Comparison of ENCODE assay signal across 1 cellular context in the genomic region with DNA sequence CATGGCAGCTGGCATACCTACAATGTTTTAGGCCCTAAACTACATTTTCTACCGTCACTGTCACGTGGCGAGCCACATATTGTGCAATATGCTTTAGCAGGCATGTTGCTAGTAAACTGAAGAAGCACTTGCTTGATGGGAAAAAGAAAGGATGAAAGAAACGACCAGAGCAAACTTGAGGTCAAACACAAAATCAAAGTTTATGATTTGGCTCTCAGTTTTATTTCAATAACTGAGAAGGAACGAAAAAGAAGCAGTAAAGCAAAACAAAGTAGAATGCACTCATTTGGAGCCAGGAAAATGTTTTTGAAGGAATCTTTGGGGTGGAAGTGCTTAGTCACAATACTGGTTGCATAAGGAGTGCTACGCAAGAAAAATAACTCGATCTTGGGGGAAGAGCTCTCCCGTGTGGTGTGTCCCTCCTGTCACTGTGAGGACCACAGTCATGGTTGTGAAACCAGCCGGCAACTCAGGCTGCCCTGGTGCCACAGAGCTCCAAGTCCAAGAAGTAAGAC.
A peak's percentile ranks its signal among the peaks of the same experiment; 100 is the strongest.
TF ChIP-seq lines count a peak whose summit lies in the region.

No MANE protein-coding gene starts in this region.

TF ChIP-seq in A549, 52 proteins besides CTCF, POLR2A, EP300 and RAD21 (continued from another document):
- TF ChIP-seq HOXA7 (CRISPR knock-in tag; IDR thresholded peaks at IDR 0.05) = 0 out of 2 replicates have a peak, but pooled peaks have one; percentile 29
- no peak for TF ChIP-seq FOSL2 (IDR thresholded peaks at IDR 0.05)
- 0 out of 2 replicates have a peak, but pooled peaks have one; percentile 14 for TF ChIP-seq FOSL2 (CRISPR knock-in tag; IDR thresholded peaks at IDR 0.05)
- no peak for TF ChIP-seq HOXB13 (CRISPR knock-in tag; IDR thresholded peaks at IDR 0.05; ENCODE audit: low read depth)
- no peak for TF ChIP-seq HOXB5 (CRISPR knock-in tag; IDR thresholded peaks at IDR 0.05)
- no peak for TF ChIP-seq RNF2 (IDR thresholded peaks at IDR 0.05; ENCODE audit: borderline replicate concordance, low read depth)
- TF ChIP-seq ZFP36 (IDR thresholded peaks at IDR 0.05; ENCODE audit: borderline replicate concordance, partially characterized antibody) = no peak
- no peak for TF ChIP-seq GATA3 (IDR thresholded peaks at IDR 0.05; ENCODE audit: borderline replicate concordance)
- no peak for TF ChIP-seq HDAC2 (IDR thresholded peaks at IDR 0.05)
- TF ChIP-seq, protein P1, sequence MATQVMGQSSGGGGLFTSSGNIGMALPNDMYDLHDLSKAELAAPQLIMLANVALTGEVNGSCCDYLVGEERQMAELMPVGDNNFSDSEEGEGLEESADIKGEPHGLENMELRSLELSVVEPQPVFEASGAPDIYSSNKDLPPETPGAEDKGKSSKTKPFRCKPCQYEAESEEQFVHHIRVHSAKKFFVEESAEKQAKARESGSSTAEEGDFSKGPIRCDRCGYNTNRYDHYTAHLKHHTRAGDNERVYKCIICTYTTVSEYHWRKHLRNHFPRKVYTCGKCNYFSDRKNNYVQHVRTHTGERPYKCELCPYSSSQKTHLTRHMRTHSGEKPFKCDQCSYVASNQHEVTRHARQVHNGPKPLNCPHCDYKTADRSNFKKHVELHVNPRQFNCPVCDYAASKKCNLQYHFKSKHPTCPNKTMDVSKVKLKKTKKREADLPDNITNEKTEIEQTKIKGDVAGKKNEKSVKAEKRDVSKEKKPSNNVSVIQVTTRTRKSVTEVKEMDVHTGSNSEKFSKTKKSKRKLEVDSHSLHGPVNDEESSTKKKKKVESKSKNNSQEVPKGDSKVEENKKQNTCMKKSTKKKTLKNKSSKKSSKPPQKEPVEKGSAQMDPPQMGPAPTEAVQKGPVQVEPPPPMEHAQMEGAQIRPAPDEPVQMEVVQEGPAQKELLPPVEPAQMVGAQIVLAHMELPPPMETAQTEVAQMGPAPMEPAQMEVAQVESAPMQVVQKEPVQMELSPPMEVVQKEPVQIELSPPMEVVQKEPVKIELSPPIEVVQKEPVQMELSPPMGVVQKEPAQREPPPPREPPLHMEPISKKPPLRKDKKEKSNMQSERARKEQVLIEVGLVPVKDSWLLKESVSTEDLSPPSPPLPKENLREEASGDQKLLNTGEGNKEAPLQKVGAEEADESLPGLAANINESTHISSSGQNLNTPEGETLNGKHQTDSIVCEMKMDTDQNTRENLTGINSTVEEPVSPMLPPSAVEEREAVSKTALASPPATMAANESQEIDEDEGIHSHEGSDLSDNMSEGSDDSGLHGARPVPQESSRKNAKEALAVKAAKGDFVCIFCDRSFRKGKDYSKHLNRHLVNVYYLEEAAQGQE (IDR thresholded peaks at IDR 0.05) = no peak
- TF ChIP-seq, protein P2, sequence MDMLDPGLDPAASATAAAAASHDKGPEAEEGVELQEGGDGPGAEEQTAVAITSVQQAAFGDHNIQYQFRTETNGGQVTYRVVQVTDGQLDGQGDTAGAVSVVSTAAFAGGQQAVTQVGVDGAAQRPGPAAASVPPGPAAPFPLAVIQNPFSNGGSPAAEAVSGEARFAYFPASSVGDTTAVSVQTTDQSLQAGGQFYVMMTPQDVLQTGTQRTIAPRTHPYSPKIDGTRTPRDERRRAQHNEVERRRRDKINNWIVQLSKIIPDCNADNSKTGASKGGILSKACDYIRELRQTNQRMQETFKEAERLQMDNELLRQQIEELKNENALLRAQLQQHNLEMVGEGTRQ (IDR thresholded peaks at IDR 0.05) = peak; percentile 68
- TF ChIP-seq, protein P3, sequence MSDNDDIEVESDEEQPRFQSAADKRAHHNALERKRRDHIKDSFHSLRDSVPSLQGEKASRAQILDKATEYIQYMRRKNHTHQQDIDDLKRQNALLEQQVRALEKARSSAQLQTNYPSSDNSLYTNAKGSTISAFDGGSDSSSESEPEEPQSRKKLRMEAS (IDR thresholded peaks at IDR 0.05) = peak; percentile 43; the same call in 1 of the 2 replicates
- no peak for TF ChIP-seq KDM5A (IDR thresholded peaks at IDR 0.05)
- no peak for TF ChIP-seq ZNF302 (CRISPR knock-in tag; IDR thresholded peaks at IDR 0.05)
- no peak for TF ChIP-seq CHD2 (IDR thresholded peaks at IDR 0.05; ENCODE audit: low read length, partially characterized antibody)
- peak in 1 of 2 experiments; percentile 41; a peak in 2 of 5 replicates for TF ChIP-seq JUN (IDR thresholded peaks at IDR 0.05)
- TF ChIP-seq, protein P4, sequence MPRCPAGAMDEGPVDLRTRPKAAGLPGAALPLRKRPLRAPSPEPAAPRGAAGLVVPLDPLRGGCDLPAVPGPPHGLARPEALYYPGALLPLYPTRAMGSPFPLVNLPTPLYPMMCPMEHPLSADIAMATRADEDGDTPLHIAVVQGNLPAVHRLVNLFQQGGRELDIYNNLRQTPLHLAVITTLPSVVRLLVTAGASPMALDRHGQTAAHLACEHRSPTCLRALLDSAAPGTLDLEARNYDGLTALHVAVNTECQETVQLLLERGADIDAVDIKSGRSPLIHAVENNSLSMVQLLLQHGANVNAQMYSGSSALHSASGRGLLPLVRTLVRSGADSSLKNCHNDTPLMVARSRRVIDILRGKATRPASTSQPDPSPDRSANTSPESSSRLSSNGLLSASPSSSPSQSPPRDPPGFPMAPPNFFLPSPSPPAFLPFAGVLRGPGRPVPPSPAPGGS (IDR thresholded peaks at IDR 0.05) = no peak
- TF ChIP-seq PHF8 (IDR thresholded peaks at IDR 0.05; ENCODE audit: borderline replicate concordance, low read depth) = no peak
- TF ChIP-seq RCOR1 (IDR thresholded peaks at IDR 0.05; ENCODE audit: low read depth, low read length) = no peak
- peak; percentile 56 for TF ChIP-seq MAFK (IDR thresholded peaks at IDR 0.05; ENCODE audit: partially characterized antibody)
- TF ChIP-seq NR3C1 (IDR thresholded peaks at IDR 0.05) = no peak
- no peak for TF ChIP-seq TP53 (CRISPR knock-in tag; IDR thresholded peaks at IDR 0.05)
- no peak for TF ChIP-seq NFE2L2 (conservative IDR thresholded peaks at IDR 0.05; ENCODE audit: low read length)
- TF ChIP-seq FOXS1 (CRISPR knock-in tag; IDR thresholded peaks at IDR 0.05) = no peak
- TF ChIP-seq SMC3 (IDR thresholded peaks at IDR 0.05) = peak; percentile 51; the same call in 1 of the 3 replicates
- TF ChIP-seq, protein P5, sequence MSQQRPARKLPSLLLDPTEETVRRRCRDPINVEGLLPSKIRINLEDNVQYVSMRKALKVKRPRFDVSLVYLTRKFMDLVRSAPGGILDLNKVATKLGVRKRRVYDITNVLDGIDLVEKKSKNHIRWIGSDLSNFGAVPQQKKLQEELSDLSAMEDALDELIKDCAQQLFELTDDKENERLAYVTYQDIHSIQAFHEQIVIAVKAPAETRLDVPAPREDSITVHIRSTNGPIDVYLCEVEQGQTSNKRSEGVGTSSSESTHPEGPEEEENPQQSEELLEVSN (IDR thresholded peaks at IDR 0.05; ENCODE audit: borderline replicate concordance, low read depth) = no peak
- peak; percentile 85 to 86 for TF ChIP-seq CEBPB (IDR thresholded peaks at IDR 0.05)
- TF ChIP-seq HEYL (CRISPR knock-in tag; IDR thresholded peaks at IDR 0.05) = no peak
- TF ChIP-seq ESRRA (IDR thresholded peaks at IDR 0.05; ENCODE audit: borderline replicate concordance, low read length) = no peak
- no peak for TF ChIP-seq ZC3H11A (IDR thresholded peaks at IDR 0.05)
- TF ChIP-seq FOSB (CRISPR knock-in tag; IDR thresholded peaks at IDR 0.05) = no peak
